ENCODE assay signal across 14 cellular contexts in the genomic region with DNA sequence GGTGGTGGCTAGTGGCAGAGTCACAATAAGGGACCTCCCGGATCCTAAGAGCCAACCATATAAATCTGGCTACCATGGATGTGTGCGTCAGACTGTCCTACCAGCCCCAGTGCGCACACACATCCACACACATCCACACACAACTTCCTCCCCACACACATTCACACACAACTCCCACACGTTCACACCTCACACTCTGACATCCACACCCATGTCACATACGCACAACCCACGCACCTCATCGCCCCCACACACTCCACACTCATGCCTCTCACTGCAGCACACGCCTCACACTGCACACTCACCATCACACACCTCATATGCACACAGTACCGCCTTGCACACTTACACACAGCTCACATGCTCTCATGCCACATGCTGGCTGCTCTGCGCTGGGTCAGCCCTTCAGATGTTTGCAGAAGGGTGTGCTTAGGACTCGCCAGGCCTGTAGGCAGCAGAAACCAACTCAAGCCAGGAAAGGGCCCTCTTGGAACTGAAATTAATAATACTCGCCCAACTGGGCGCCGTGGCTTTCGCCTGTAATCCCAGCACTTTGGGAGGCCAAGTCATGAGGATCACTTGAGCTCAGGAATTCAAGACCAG. TPM values are rescaled to one million over a fixed set of nuclear protein-coding genes. Genes with fewer than 3 reads are reported as not detected.
DNase-seq lines count a peak whose midpoint lies in the region; ATAC-seq and TF ChIP-seq lines count a peak whose summit lies in the region.
"Had no signal": no experiment of that assay in that cellular context is flagged by ENCODE, and none has a peak within 500 bp of the region (broad histone marks: within the 10 kb centered on the region; RNA-seq: fewer than 3 reads in every experiment).

No MANE protein-coding gene starts in this region.

- H3K27ac Mint-ChIP-seq in T-helper 2 cell treated with Interferon-gamma antibody and Interleukin-4, amounts not matched to agents 5 μg/mL and 100 μg/mL, for 36 hours = no peak overlapping the region
- H3K27ac Mint-ChIP-seq in endothelial cell (ENCODE audit: unreplicated experiment) (peak overlapping the region; percentile 58), progenitor cell of endocrine pancreas (peak overlapping the region; percentile 39)

- peak overlapping the region; percentile 64 for H3K4me3 Mint-ChIP-seq in T-helper 2 cell treated with Interferon-gamma antibody and Interleukin-4, amounts not matched to agents 5 μg/mL and 100 μg/mL, for 36 hours
- H3K4me3 Mint-ChIP-seq in endothelial cell (ENCODE audit: unreplicated experiment) (peak overlapping the region; percentile 42), progenitor cell of endocrine pancreas (ENCODE audit: low read depth) (peak overlapping the region; percentile 48)

- peaks cover 5% of the 10 kb centered on the region for H3K4me1 Mint-ChIP-seq in T-helper 2 cell treated with Interferon-gamma antibody and Interleukin-4, amounts not matched to agents 5 μg/mL and 100 μg/mL, for 36 hours (ENCODE audit: low read depth)
- H3K4me1 Mint-ChIP-seq in endothelial cell (ENCODE audit: unreplicated experiment) (peaks cover 30% of the 10 kb centered on the region), progenitor cell of endocrine pancreas (ENCODE audit: low read depth) (peaks cover 3% of the 10 kb centered on the region)

- peaks cover 15% of the 10 kb centered on the region for H3K27me3 Mint-ChIP-seq in T-helper 2 cell treated with Interferon-gamma antibody and Interleukin-4, amounts not matched to agents 5 μg/mL and 100 μg/mL, for 36 hours (ENCODE audit: low read depth)
- H3K27me3 Mint-ChIP-seq in endothelial cell (ENCODE audit: unreplicated experiment) = peaks cover 27% of the 10 kb centered on the region
- H3K27me3 Mint-ChIP-seq in progenitor cell of endocrine pancreas = peaks cover 10% of the 10 kb centered on the region

- TF ChIP-seq CTCF in endothelial cell (IDR thresholded peaks at IDR 0.05; ENCODE audit: unreplicated experiment) = no peak
- no peak for TF ChIP-seq CTCF in progenitor cell of endocrine pancreas (IDR thresholded peaks at IDR 0.05; ENCODE audit: unreplicated experiment)

- no peaks in the 10 kb centered on the region for H3K9me3 Mint-ChIP-seq in T-helper 2 cell treated with Interferon-gamma antibody and Interleukin-4, amounts not matched to agents 5 μg/mL and 100 μg/mL, for 36 hours
- no peaks in the 10 kb centered on the region for H3K9me3 Mint-ChIP-seq in endothelial cell (ENCODE audit: unreplicated experiment)
- H3K9me3 Mint-ChIP-seq in progenitor cell of endocrine pancreas (ENCODE audit: low read depth) = no peaks in the 10 kb centered on the region

- no peak for DNase-seq in T-helper 2 cell treated with Interferon-gamma antibody and Interleukin-4, amounts not matched to agents 5 μg/mL and 100 μg/mL, for 36 hours (ENCODE audit: low spot score)
- DNase-seq in T-helper 2 cell (no peak), HuH-7.5 (ENCODE audit: low spot score) (peak; percentile 1), endothelial cell (ENCODE audit: low spot score) (no peak), progenitor cell of endocrine pancreas (ENCODE audit: low spot score, unreplicated experiment) (no peak), putamen (ENCODE audit: low spot score) (no peak), NCI-H82 treated with DMSO at 0.1 percent for 48 hours (lab: John Stamatoyannopoulos, UW; ENCODE audit: unreplicated experiment) (no peak)
- DNase-seq: brain microvascular endothelial cell, kidney glomerular epithelial cell, MM.1S, NCI-H526 had no signal

- ATAC-seq in HG03108 (IDR thresholded peaks at IDR 0.05; ENCODE audit: unreplicated experiment) = no peak
- ATAC-seq: A549 had no signal

- H3K36me3 Mint-ChIP-seq in T-helper 2 cell treated with Interferon-gamma antibody and Interleukin-4, amounts not matched to agents 5 μg/mL and 100 μg/mL, for 36 hours (ENCODE audit: low read depth) = no peaks in the 10 kb centered on the region
- H3K36me3 Mint-ChIP-seq in endothelial cell (ENCODE audit: low read depth, unreplicated experiment) (peaks cover 21% of the 10 kb centered on the region), progenitor cell of endocrine pancreas (ENCODE audit: insufficient read depth) (peaks cover 10% of the 10 kb centered on the region)

RNA-seq across cellular contexts. Expression of a gene that starts 3.0 kb away (rescaled TPM):
- 1.3 TPM for total RNA-seq in endothelial cell (ENCODE audit: unreplicated experiment)
- 0.55 and 0.77 TPM in 2 replicates for total RNA-seq in progenitor cell of endocrine pancreas
- total RNA-seq: fibroblast of lung had no signal

RNA-seq across cellular contexts. Expression of a gene that starts 32.1 kb away (rescaled TPM):
- total RNA-seq in endothelial cell (ENCODE audit: unreplicated experiment) (57.9 TPM), progenitor cell of endocrine pancreas (77.3 and 84.9 TPM in 2 replicates)
